12 cellular contexts compared by ENCODE assay signal in the genomic region with DNA sequence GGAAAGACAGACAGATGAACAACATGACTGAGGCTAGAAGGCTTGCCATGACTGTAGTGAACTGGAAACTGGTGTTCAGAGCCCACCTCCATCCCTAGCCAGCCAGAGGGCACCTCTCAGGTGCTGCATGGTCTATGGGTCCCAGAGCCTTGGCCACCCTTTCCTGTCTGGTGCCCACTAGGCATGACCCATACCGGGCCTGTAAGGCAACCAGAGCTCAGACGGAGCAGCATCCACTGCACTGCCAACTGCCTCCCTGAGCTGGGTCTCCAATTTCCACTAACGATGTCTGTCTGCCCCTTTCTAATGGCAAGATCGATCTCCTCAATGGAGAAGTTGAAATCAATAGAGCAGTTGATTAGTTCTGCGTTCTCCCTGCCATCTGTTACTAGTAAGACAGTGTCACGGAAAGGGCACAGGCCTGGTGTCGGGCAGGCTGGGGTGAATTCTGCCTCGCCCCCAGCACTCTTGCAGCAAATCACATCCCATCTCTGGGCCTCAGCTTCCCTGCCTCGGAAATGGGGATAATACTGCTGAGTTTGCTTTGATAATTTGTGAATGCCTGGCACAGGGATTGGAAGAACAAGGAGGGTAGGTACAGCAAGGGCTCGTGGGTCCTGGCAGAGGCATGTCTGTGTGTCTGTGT.
"Had no signal": no experiment of that assay in that cellular context is flagged by ENCODE, and none has a peak within 500 bp of the region (broad histone marks: within the 10 kb centered on the region; RNA-seq: fewer than 3 reads in every experiment).

No MANE protein-coding gene starts in this region.

- H3K4me1 Mint-ChIP-seq: T-cell had no signal

- H2AFZ ChIP-seq: parathyroid adenoma had no signal

- H3K36me3 Mint-ChIP-seq: T-cell had no signal

- H3K4me3 Mint-ChIP-seq: activated T-cell treated with anti-CD3 and anti-CD28 coated beads, Interleukin-2, amount 50 U/mL, for 4 hours; T-cell had no signal

- ATAC-seq: activated CD4-positive, CD25-positive, alpha-beta regulatory T cell treated with anti-CD3 and anti-CD28 coated beads, Interleukin-2, amount 50 U/mL, for 24 hours; activated T-cell treated with anti-CD3 and anti-CD28 coated beads, Interleukin-2, amount 50 U/mL, for 4 hours; T-cell had no signal

- H3K79me2 ChIP-seq: parathyroid adenoma had no signal

- H3K9ac ChIP-seq: parathyroid adenoma had no signal

- DNase-seq: activated CD4-positive, alpha-beta T cell treated with anti-CD3 and anti-CD28 coated beads, Interleukin-2, amount 50 U/mL, for 1 hour; activated effector memory CD4-positive, alpha-beta T cell treated with Interleukin-2 at 50 U/mL for 16 hours; activated naive CD4-positive, alpha-beta T cell treated with anti-CD3 and anti-CD28 coated beads, Interleukin-2, amount 50 U/mL, for 16 hours; activated T-cell treated with anti-CD3 and anti-CD28 coated beads, Interleukin-2, amount 50 U/mL, for 4 hours; caudate nucleus; hypothalamus; stimulated activated CD4-positive, alpha-beta T cell treated with anti-CD3 and anti-CD28 coated beads, Interleukin-4, amount 100 ng/mL, for 24 hours; stimulated activated naive CD4-positive, alpha-beta T cell treated with Interleukin-2 at 50 U/mL for 16 hours; T-helper 9 cell had no signal

- H3K27ac Mint-ChIP-seq: T-cell had no signal

- H3K27ac ChIP-seq: parathyroid adenoma had no signal

- H3K9me3 Mint-ChIP-seq: activated T-cell treated with anti-CD3 and anti-CD28 coated beads, Interleukin-2, amount 50 U/mL, for 4 hours; T-cell had no signal
